Comparison of ENCODE assay signal across 8 cellular contexts in the genomic region with DNA sequence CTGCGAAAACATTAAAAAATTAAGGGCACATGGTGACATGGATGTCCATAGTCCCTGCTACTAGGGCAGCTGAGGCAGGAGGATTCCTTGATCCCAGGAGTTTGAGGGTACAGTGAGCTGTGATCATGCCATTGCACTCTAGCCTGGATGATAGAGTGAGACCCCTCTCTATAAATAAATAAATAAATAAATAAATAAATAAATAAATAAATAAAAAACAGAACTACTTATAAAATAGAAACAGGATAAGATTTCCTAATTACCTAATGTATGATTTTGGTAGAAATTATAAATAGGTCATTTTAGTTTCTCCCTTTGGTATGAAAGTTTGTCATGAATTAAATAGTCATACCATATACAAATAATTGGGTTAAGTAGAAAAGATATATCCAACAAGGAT.
"Had no signal": no experiment of that assay in that cellular context is flagged by ENCODE, and none has a peak within 500 bp of the region (broad histone marks: within the 10 kb centered on the region; RNA-seq: fewer than 3 reads in every experiment).

No MANE protein-coding gene starts in this region.

- DNase-seq: IMR-90, KBM-7, KG1 had no signal

- H3K27ac ChIP-seq: HL-60, KMS-11 had no signal

- ATAC-seq: HepG2, K562 had no signal

- H3K4me3 ChIP-seq: K562 had no signal

- H3K9ac ChIP-seq: KMS-11 had no signal

- FAIRE-seq: HepG2, HTR-8/SVneo, K562 had no signal

- H3K4me2 ChIP-seq: KMS-11 had no signal
